14 cellular contexts compared by ENCODE assay signal in the genomic region with DNA sequence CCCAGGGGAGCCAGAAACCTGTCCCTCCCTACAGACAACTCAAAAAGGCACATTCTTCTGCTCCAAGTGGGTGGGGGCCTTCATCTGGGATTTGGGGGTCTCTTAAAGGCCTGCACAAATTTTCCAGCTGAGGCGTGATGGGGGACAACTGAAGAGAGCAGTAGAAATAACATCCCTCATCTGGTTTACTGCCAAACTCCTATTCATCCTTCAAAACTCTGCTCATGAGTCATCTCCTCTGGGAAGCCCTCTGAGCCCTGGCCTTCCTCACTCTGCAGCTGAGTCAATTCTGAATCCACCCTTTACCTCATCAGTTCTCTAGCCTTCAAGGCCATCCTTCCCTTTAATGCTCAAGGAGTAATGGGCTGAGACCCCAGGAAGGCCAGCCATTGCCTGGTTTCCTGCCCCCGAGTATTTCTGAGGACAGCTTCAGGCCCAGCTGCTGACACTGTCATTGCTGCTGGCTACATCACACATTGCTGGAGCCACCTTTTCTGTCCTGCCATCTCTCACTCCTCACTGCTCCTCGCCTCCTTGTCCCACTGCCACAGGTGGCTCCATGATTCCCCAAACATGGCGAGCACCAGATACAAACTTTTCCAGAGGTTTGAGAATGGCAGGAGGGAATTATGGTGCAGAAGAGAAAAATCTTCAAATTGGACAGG. TPM values are rescaled to one million over a fixed set of nuclear protein-coding genes. Genes with fewer than 3 reads are reported as not detected.
A peak's percentile ranks its signal among the peaks of the same experiment; 100 is the strongest.
DNase-seq lines count a peak whose midpoint lies in the region; ATAC-seq and TF ChIP-seq lines count a peak whose summit lies in the region.
"Had no signal": no experiment of that assay in that cellular context is flagged by ENCODE, and none has a peak within 500 bp of the region (broad histone marks: within the 10 kb centered on the region; RNA-seq: fewer than 3 reads in every experiment).

No MANE protein-coding gene starts in this region.

- peak overlapping the region; percentile 68 for H3K27ac Mint-ChIP-seq in osteocyte (ENCODE audit: unreplicated experiment)
- H3K27ac Mint-ChIP-seq: activated naive CD8-positive, alpha-beta T cell treated with anti-CD3 and anti-CD28 coated beads, Interleukin-2, amount 10 ng/mL, durations not matched to agents 7 days and 5 days; CD4-positive, alpha-beta memory T cell; effector memory CD8-positive, alpha-beta T cell had no signal

- no peaks in the 10 kb centered on the region for H3K4me1 ChIP-seq in HAP-1
- H3K4me1 ChIP-seq: psoas muscle, stomach had no signal

- no peaks in the 10 kb centered on the region for H3K27me3 Mint-ChIP-seq in osteocyte (ENCODE audit: unreplicated experiment)
- peaks cover 2% of the 10 kb centered on the region for H3K27me3 Mint-ChIP-seq in activated T-cell treated with anti-CD3 and anti-CD28 coated beads, Interleukin-2, amount 50 U/mL, for 4 hours (ENCODE audit: low read depth)

- no peak overlapping the region for H3K4me3 ChIP-seq in HAP-1
- H3K4me3 ChIP-seq: psoas muscle, stomach had no signal

- H3K4me3 Mint-ChIP-seq in osteocyte (ENCODE audit: unreplicated experiment), result no peak overlapping the region
- no peak overlapping the region for H3K4me3 Mint-ChIP-seq in activated T-cell treated with anti-CD3 and anti-CD28 coated beads, Interleukin-2, amount 50 U/mL, for 4 hours
- H3K4me3 Mint-ChIP-seq: activated naive CD8-positive, alpha-beta T cell treated with anti-CD3 and anti-CD28 coated beads, Interleukin-2, amount 10 ng/mL, durations not matched to agents 7 days and 5 days; CD4-positive, alpha-beta memory T cell; effector memory CD8-positive, alpha-beta T cell had no signal

- no peaks in the 10 kb centered on the region for H3K9me3 ChIP-seq in HAP-1
- H3K9me3 ChIP-seq: psoas muscle, stomach had no signal

- H3K36me3 ChIP-seq in HAP-1 (replicated peaks), result no peaks in the 10 kb centered on the region
- H3K36me3 ChIP-seq: stomach had no signal

- no peak for TF ChIP-seq CTCF in osteocyte (IDR thresholded peaks at IDR 0.05)

- in situ Hi-C loops in HAP-1 (cut with MboI; ENCODE audit: low sequenced_read_pairs), result no loop called here

- ATAC-seq in activated T-cell treated with anti-CD3 and anti-CD28 coated beads, Interleukin-2, amount 50 U/mL, for 4 hours, result no peak
- no peak for ATAC-seq in GM18502 (IDR thresholded peaks at IDR 0.05; ENCODE audit: poor library complexity, unreplicated experiment)
- ATAC-seq: effector memory CD8-positive, alpha-beta T cell; psoas muscle had no signal

- no peaks in the 10 kb centered on the region for H3K36me3 Mint-ChIP-seq in osteocyte (ENCODE audit: unreplicated experiment)
- no peaks in the 10 kb centered on the region for H3K36me3 Mint-ChIP-seq in activated T-cell treated with anti-CD3 and anti-CD28 coated beads, Interleukin-2, amount 50 U/mL, for 4 hours (ENCODE audit: insufficient read depth)
- H3K36me3 Mint-ChIP-seq: activated naive CD8-positive, alpha-beta T cell treated with anti-CD3 and anti-CD28 coated beads, Interleukin-2, amount 10 ng/mL, durations not matched to agents 7 days and 5 days; CD4-positive, alpha-beta memory T cell had no signal

- H3K9me3 Mint-ChIP-seq in osteocyte (ENCODE audit: unreplicated experiment), result no peaks in the 10 kb centered on the region
- H3K9me3 Mint-ChIP-seq in activated T-cell treated with anti-CD3 and anti-CD28 coated beads, Interleukin-2, amount 50 U/mL, for 4 hours, result no peaks in the 10 kb centered on the region
- H3K9me3 Mint-ChIP-seq: activated naive CD8-positive, alpha-beta T cell treated with anti-CD3 and anti-CD28 coated beads, Interleukin-2, amount 10 ng/mL, durations not matched to agents 7 days and 5 days; CD4-positive, alpha-beta memory T cell; effector memory CD8-positive, alpha-beta T cell had no signal

- H3K27me3 ChIP-seq in HAP-1 (ENCODE audit: low read depth), result no peaks in the 10 kb centered on the region

- peak; percentile 66 for DNase-seq in GM03348 (ENCODE audit: low spot score)
- DNase-seq in RKO (ENCODE audit: low spot score), result peak; percentile 91
- peak; percentile 25 for DNase-seq in fibroblast of gingiva (ENCODE audit: low read depth)
- DNase-seq in osteocyte (ENCODE audit: extremely low spot score, unreplicated experiment), result no peak
- no peak for DNase-seq in activated T-cell treated with anti-CD3 and anti-CD28 coated beads, Interleukin-2, amount 50 U/mL, for 4 hours
- DNase-seq in activated CD8-positive, alpha-beta memory T cell treated with anti-CD3 and anti-CD28 coated beads, Interleukin-2, amount 50 U/mL, for 48 hours, result no peak
- DNase-seq in HAP-1 (ENCODE audit: low spot score in 2 of 2), result no peak
- DNase-seq: activated naive CD8-positive, alpha-beta T cell treated with anti-CD3 and anti-CD28 coated beads, Interleukin-2, amount 10 ng/mL, durations not matched to agents 7 days and 5 days; CD4-positive, alpha-beta memory T cell; effector memory CD8-positive, alpha-beta T cell; psoas muscle; stomach; T-helper 2 cell had no signal

- peaks cover 39% of the 10 kb centered on the region for H3K4me1 Mint-ChIP-seq in osteocyte (ENCODE audit: unreplicated experiment)
- H3K4me1 Mint-ChIP-seq in activated T-cell treated with anti-CD3 and anti-CD28 coated beads, Interleukin-2, amount 50 U/mL, for 4 hours (ENCODE audit: low read depth), result no peaks in the 10 kb centered on the region
- H3K4me1 Mint-ChIP-seq: CD4-positive, alpha-beta memory T cell had no signal

RNA-seq across cellular contexts. Expression of gene GLI2, which starts 32.2 kb away (rescaled TPM):
- total RNA-seq in osteocyte, result 33.2 and 34.2 TPM in 2 replicates
- total RNA-seq in activated T-cell treated with anti-CD3 and anti-CD28 coated beads, Interleukin-2, amount 50 U/mL, for 4 hours, result under 1 TPM in 2 of 3 donors, not detected in 1; 0.28 to 0.30 TPM
- total RNA-seq: CD4-positive, alpha-beta memory T cell had no signal

Comparison
In these comparisons a context has a peak if more than half of its experiments do, and no peak if none do; other contexts are left out.
1. DNase-seq: peak in GM03348 (single experiment), RKO (single experiment) and fibroblast of gingiva (single experiment); none in osteocyte (single experiment), activated T-cell treated with anti-CD3 and anti-CD28 coated beads, Interleukin-2, amount 50 U/mL, for 4 hours (single experiment), activated CD8-positive, alpha-beta memory T cell treated with anti-CD3 and anti-CD28 coated beads, Interleukin-2, amount 50 U/mL, for 48 hours (single experiment) and HAP-1 (0 of 2).
2. RNA of gene GLI2, which starts 32.2 kb away (total RNA-seq): 33.2 to 34.2 TPM in osteocyte; 0.28 to 0.30 TPM in activated T-cell treated with anti-CD3 and anti-CD28 coated beads, Interleukin-2, amount 50 U/mL, for 4 hours; every median in the first group is over 10 times any median in the second.